In the genomic region with DNA sequence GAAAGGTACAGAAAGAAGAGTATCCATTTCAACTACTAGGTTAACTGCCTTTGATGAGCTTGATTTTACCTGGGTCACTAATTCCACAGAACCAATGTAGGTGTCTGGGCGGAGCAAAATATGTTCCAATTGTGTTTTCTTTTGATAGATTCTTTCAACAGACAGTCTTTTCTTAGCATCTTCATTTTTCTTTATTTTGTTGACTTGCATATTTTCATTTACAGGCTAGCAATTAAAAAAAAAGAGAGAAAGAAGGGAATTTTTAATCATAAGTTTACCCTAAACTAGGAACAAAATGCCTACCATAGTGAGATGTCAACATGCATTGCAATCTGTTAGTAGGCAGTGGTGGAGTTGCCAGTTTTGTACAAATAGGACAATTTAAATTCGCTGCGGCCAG, we compare ENCODE assay signal across 10 cellular contexts. TPM values are rescaled to one million over a fixed set of nuclear protein-coding genes. Genes with fewer than 3 reads are reported as not detected.
DNase-seq lines count a peak whose midpoint lies in the region; ATAC-seq, FAIRE-seq and TF ChIP-seq lines count a peak whose summit lies in the region.
"Had no signal": no experiment of that assay in that cellular context is flagged by ENCODE, and none has a peak within 500 bp of the region (broad histone marks: within the 10 kb centered on the region; RNA-seq: fewer than 3 reads in every experiment).

No MANE protein-coding gene starts in this region.

- no peak for TF ChIP-seq EP300 in K562 (IDR thresholded peaks at IDR 0.05; ENCODE audit: low read length)
- no peak for TF ChIP-seq EP300 in esophagus muscularis mucosa (IDR thresholded peaks at IDR 0.05)

- no peak for FAIRE-seq in K562 (lab: Jason Lieb, UNC)
- FAIRE-seq: GM12892 had no signal

- no peak for TF ChIP-seq POLR2A in K562 (conservative IDR thresholded peaks at IDR 0.05)
- no peak for TF ChIP-seq POLR2A in uterus (IDR thresholded peaks at IDR 0.05)
- TF ChIP-seq POLR2A in esophagus muscularis mucosa (IDR thresholded peaks at IDR 0.05; ENCODE audit: low read depth) = no peak

- peaks cover 7 to 15% of the 10 kb centered on the region in 2 experiments for H3K4me1 ChIP-seq in K562 (replicated peaks in 1 of 2; ENCODE audit: control insufficient read depth in 2 of 2, insufficient read depth in 2 of 2, low read length in 2 of 2)
- H3K4me1 ChIP-seq in uterus = peaks cover 0 to 4% of the 10 kb centered on the region in 2 donors
- H3K4me1 ChIP-seq in esophagus muscularis mucosa = peaks cover 12 to 35% (median 30%) of the 10 kb centered on the region in 4 donors

- H3K4me3 ChIP-seq in Jurkat, Clone E6-1 (ENCODE audit: low read length) = peak overlapping the region; percentile 97
- H3K4me3 ChIP-seq in K562 (peak overlapping the region; percentile 74), uterus (no peak overlapping the region), esophagus muscularis mucosa (no peak overlapping the region)

- H3K36me3 ChIP-seq in K562 (ENCODE audit: control insufficient read depth, insufficient read depth, low read length) (peaks cover 48% of the 10 kb centered on the region), uterus (no peaks in the 10 kb centered on the region), esophagus muscularis mucosa (no peaks in the 10 kb centered on the region)

- H3K36me3 Mint-ChIP-seq in CD4-positive, alpha-beta T cell (ENCODE audit: low read depth) = no peaks in the 10 kb centered on the region
- H3K36me3 Mint-ChIP-seq in mesothelial cell of epicardium = peaks cover 4% of the 10 kb centered on the region

- H3K4me2 ChIP-seq in K562 (ENCODE audit: insufficient read depth, low read length) = peak overlapping the region; percentile 88

- BruUV-seq in K562 (replicated peaks; lab: Mats Ljungman, UMichigan) = no TSS peak

- 3% methylated on average over 3 of the region's 3 CpGs for WGBS in K562 (ENCODE audit: insufficient coverage, low coverage, missing lambda C conversion rate)
- WGBS in esophagus muscularis mucosa = 41% methylated on average over 3 of the region's 3 CpGs

- H3K27me3 ChIP-seq in CD4-positive, alpha-beta T cell (ENCODE audit: control insufficient read depth, insufficient read depth, low read length) = no peaks in the 10 kb centered on the region
- H3K27me3 ChIP-seq in K562 (ENCODE audit: control insufficient read depth in 2 of 2, insufficient read depth in 2 of 2, low read length in 2 of 2) (no peaks in the 10 kb centered on the region), uterus (no peaks in the 10 kb centered on the region), esophagus muscularis mucosa (peaks cover 0 to 8% (median 0%) of the 10 kb centered on the region in 4 donors)

- no peaks in the 10 kb centered on the region for H4K20me1 ChIP-seq in K562 (replicated peaks; ENCODE audit: control insufficient read depth, insufficient read depth, low read length)

- H3K9me3 Mint-ChIP-seq in CD4-positive, alpha-beta T cell = no peaks in the 10 kb centered on the region
- H3K9me3 Mint-ChIP-seq in mesothelial cell of epicardium = no peaks in the 10 kb centered on the region

- no peak overlapping the region; the same call in 1 of the 2 replicates for H2AFZ ChIP-seq in K562 (ENCODE audit: low read depth, low read length)

- H3K4me3 Mint-ChIP-seq in CD4-positive, alpha-beta T cell = peak overlapping the region; percentile 87
- peak overlapping the region; percentile 99 for H3K4me3 Mint-ChIP-seq in mesothelial cell of epicardium

- no peak for TF ChIP-seq CTCF in CD4-positive, alpha-beta T cell (IDR thresholded peaks at IDR 0.05)
- TF ChIP-seq CTCF in K562 (IDR thresholded peaks at IDR 0.05 in 2 of 3, conservative IDR thresholded peaks at IDR 0.05 in 1 of 3; ENCODE audit: insufficient read depth in 2 of 3, low read depth in 1 of 3, low read length in 3 of 3) (no peak), mesothelial cell of epicardium (IDR thresholded peaks at IDR 0.05; ENCODE audit: unreplicated experiment) (no peak), uterus (IDR thresholded peaks at IDR 0.05) (no peak), esophagus muscularis mucosa (IDR thresholded peaks at IDR 0.05) (no peak)

- H3K9ac ChIP-seq in K562 (ENCODE audit: insufficient read depth in 1 of 2, low read depth in 2 of 2, low read length in 2 of 2) = peak overlapping the region; percentile 96 to 98

- no peak for TF ChIP-seq RAD21 in K562 (CRISPR knock-in tag; conservative IDR thresholded peaks at IDR 0.05 in 1 of 2, IDR thresholded peaks at IDR 0.05 in 1 of 2)

- no peak overlapping the region for H3K27ac Mint-ChIP-seq in CD4-positive, alpha-beta T cell
- H3K27ac Mint-ChIP-seq in mesothelial cell of epicardium = peak overlapping the region; percentile 59

- no peaks in the 10 kb centered on the region for H3K9me3 ChIP-seq in CD4-positive, alpha-beta T cell (ENCODE audit: control insufficient read depth, low read length)
- H3K9me3 ChIP-seq in K562 (replicated peaks; ENCODE audit: control insufficient read depth, insufficient read depth, low read depth, low read length) (no peaks in the 10 kb centered on the region), uterus (no peaks in the 10 kb centered on the region), esophagus muscularis mucosa (no peaks in the 10 kb centered on the region)

- DNase-seq in CD4-positive, alpha-beta T cell = no peak
- no peak for DNase-seq in Jurkat, Clone E6-1 (ENCODE audit: low read depth, low spot score)
- DNase-seq in K562 (ENCODE audit: extremely low read depth in 1 of 4, low spot score in 3 of 4) = no peak
- DNase-seq in mesothelial cell of epicardium (ENCODE audit: low spot score in 2 of 2, unreplicated experiment in 2 of 2) = no peak
- DNase-seq in uterus = no peak
- DNase-seq in amniotic stem cell (lab: John Stamatoyannopoulos, UW) = no peak
- no peak for DNase-seq in OCI-M1 (lab: John Stamatoyannopoulos, UW)
- no peak for DNase-seq in esophagus muscularis mucosa (ENCODE audit: extremely low spot score)
- DNase-seq: NCI-H2107 had no signal

- in situ Hi-C loops in K562 (cut with MboI) = no loop called here

- CTCF ChIA-PET in CD4-positive, alpha-beta T cell (lab: Charles Lee) = interaction anchor here (0.6 to 4.6 kb wide), 7 partner anchors 11 to 1254 kb away, joined by 3 to 38 read pairs (median 4); no protein-coding TSS in a partner anchor
- CTCF ChIA-PET in K562 (lab: Yijun Ruan, JAX; ENCODE audit: low intra/inter-chr PET ratio) = interaction anchor here (1.2 to 1.7 kb wide), 2 partner anchors 58 to 113 kb away, joined by 4 to 10 read pairs; no protein-coding TSS in a partner anchor

- H3K4me1 Mint-ChIP-seq in CD4-positive, alpha-beta T cell (ENCODE audit: low read depth) = peaks cover 28% of the 10 kb centered on the region
- peaks cover 17% of the 10 kb centered on the region for H3K4me1 Mint-ChIP-seq in mesothelial cell of epicardium

- no peaks in the 10 kb centered on the region for H3K9me1 ChIP-seq in K562 (ENCODE audit: control insufficient read depth, insufficient read depth, low read length)

- no peaks in the 10 kb centered on the region for H3K27me3 Mint-ChIP-seq in CD4-positive, alpha-beta T cell
- H3K27me3 Mint-ChIP-seq in mesothelial cell of epicardium (ENCODE audit: low read depth) = no peaks in the 10 kb centered on the region

- ATAC-seq in CD4-positive, alpha-beta T cell (ENCODE audit: poor library complexity) = no peak
- no peak for ATAC-seq in K562

- H3K27ac ChIP-seq in CD4-positive, alpha-beta T cell (ENCODE audit: low read depth, low read length) = no peak overlapping the region
- H3K27ac ChIP-seq in K562 (ENCODE audit: extremely low read depth, low read depth, low read length) = peak overlapping the region; percentile 92
- no peak overlapping the region for H3K27ac ChIP-seq in uterus
- H3K27ac ChIP-seq in esophagus muscularis mucosa (replicated peaks in 1 of 4) = no peak overlapping the region

- POLR2A ChIA-PET in CD4-positive, alpha-beta T cell (lab: Charles Lee) = interaction anchor here (1.8 to 3.2 kb wide), 6 partner anchors 10 to 138 kb away, joined by 13 to 36 read pairs (median 20); a partner anchor contains a TSS
- POLR2A ChIA-PET in K562 (lab: Yijun Ruan, JAX) = interaction anchor here (0.9 to 3.4 kb wide), 9 partner anchors 9 to 146 kb away, joined by 3 to 27 read pairs (median 11); a partner anchor contains a TSS

- H3K79me2 ChIP-seq in K562 (ENCODE audit: control insufficient read depth, insufficient read depth, low read length) = peaks cover 45% of the 10 kb centered on the region

- intact Hi-C loops in CD4-positive, alpha-beta T cell (cut with DNase I, micrococcal nuclease) = loop anchor here (2.0 to 10.0 kb wide), 5 partner anchors 52 to 214 kb away; a partner anchor contains a TSS
- intact Hi-C loops in K562 (cut with micrococcal nuclease) (loop anchor here (1.0 kb wide), 1 partner anchor 58 kb away; no protein-coding TSS in a partner anchor), uterus (cut with DNase I; ENCODE audit: low total_unique reads) (no loop called here), esophagus muscularis mucosa (cut with DNase I) (loop anchor here (10.0 kb wide), 1 partner anchor 112 kb away; a partner anchor contains a TSS)

RNA-seq across cellular contexts. Expression of a gene that starts 1.0 kb away (rescaled TPM):
- total RNA-seq in CD4-positive, alpha-beta T cell = 1 to 10 TPM; 3.6 to 3.8 TPM
- 231 TPM for polyA plus RNA-seq in Jurkat, Clone E6-1 (2012; ENCODE audit: insufficient read depth, insufficient read length)
- total RNA-seq in K562 (2011; cell fraction: chromatin; rRNA removed; ENCODE audit: low replicate concordance) = 65.1 and 280 TPM in 2 replicates
- total RNA-seq in K562 (2011; cell fraction: nucleolus; rRNA removed) = 39.0 and 56.5 TPM in 2 replicates
- total RNA-seq in K562 (2011; cell fraction: nucleoplasm; rRNA removed) = 105 and 126 TPM in 2 replicates
- total RNA-seq in K562 (2014; rRNA removed) = 131 and 133 TPM in 2 replicates
- total RNA-seq in K562 (2014; rRNA removed; fragmentation: Illumina TruSeq; extraction: Trizol) = 335 and 375 TPM in 2 replicates
- total RNA-seq in K562 (2015; rRNA removed; fragmentation: Illumina TruSeq; extraction: Trizol) = 257 and 281 TPM in 2 replicates
- total RNA-seq in K562 (2021) = 266 and 282 TPM in 2 replicates
- 150 and 347 TPM in 2 replicates for polyA plus RNA-seq in K562 (2011; rRNA removed)
- polyA plus RNA-seq in K562 (2011; cell fraction: cytosol; rRNA removed) = 39.7 and 72.0 TPM in 2 replicates
- 94.7 and 101 TPM in 2 replicates for polyA plus RNA-seq in K562 (2011; cell fraction: nucleus; rRNA removed)
- polyA plus RNA-seq in K562 (2012) = 250 and 293 TPM in 2 replicates
- polyA plus RNA-seq in K562 (2014; fragmentation: Illumina TruSeq; extraction: Trizol) = 204 and 233 TPM in 2 replicates
- 100 to 1,000 TPM; 175 to 259 TPM for polyA plus RNA-seq in K562 (2014; fragmentation: Nextera tagmentation; extraction: Ambion mirVana)
- 163 and 185 TPM in 2 replicates for polyA plus RNA-seq in K562 (2014; rRNA removed)
- polyA minus RNA-seq in K562 (2011; rRNA and poly(A)+ RNA removed) = 222 and 350 TPM in 2 replicates
- polyA minus RNA-seq in K562 (2011; cell fraction: cytosol; rRNA and poly(A)+ RNA removed) = 60.8 and 128 TPM in 2 replicates
- polyA minus RNA-seq in K562 (2011; cell fraction: nucleus; rRNA and poly(A)+ RNA removed) = 61.9 and 96.7 TPM in 2 replicates
- 79.4 to 91.0 TPM (median 85.3 TPM) in 3 replicates for total RNA-seq in mesothelial cell of epicardium
- 100 to 1,000 TPM in 1 of 4 donors, 1 to 10 TPM in 1, under 1 TPM in 1, not detected in 1; 0.26 to 145 (median 1.9) TPM for total RNA-seq in uterus
- 1 to 10 TPM in 1 of 4 donors, under 1 TPM in 3; under 0.01 to 1.4 (median 0.30) TPM for total RNA-seq in esophagus muscularis mucosa

RNA-seq across cellular contexts. Expression of a gene that starts 26.6 kb away (rescaled TPM):
- total RNA-seq in CD4-positive, alpha-beta T cell = 1 to 10 TPM; 2.5 to 2.6 TPM
- polyA plus RNA-seq in Jurkat, Clone E6-1 (2012; ENCODE audit: insufficient read depth, insufficient read length) = 9.5 TPM
- total RNA-seq in K562 (2011; cell fraction: chromatin; rRNA removed; ENCODE audit: low replicate concordance) = 53.3 and 148 TPM in 2 replicates
- total RNA-seq in K562 (2011; cell fraction: nucleolus; rRNA removed) = 159 and 208 TPM in 2 replicates
- 156 and 209 TPM in 2 replicates for total RNA-seq in K562 (2011; cell fraction: nucleoplasm; rRNA removed)
- total RNA-seq in K562 (2014; rRNA removed) (17.8 and 18.6 TPM in 2 replicates), K562 (2014; rRNA removed; fragmentation: Illumina TruSeq; extraction: Trizol) (18.1 and 18.3 TPM in 2 replicates), K562 (2015; rRNA removed; fragmentation: Illumina TruSeq; extraction: Trizol) (12.0 and 12.6 TPM in 2 replicates), K562 (2021) (87.6 and 99.8 TPM in 2 replicates), mesothelial cell of epicardium (106 to 111 TPM (median 108 TPM) in 3 replicates), uterus (1,000 to 10,000 TPM in 1 of 4 donors, 100 to 1,000 TPM in 3; 331 to 1,351 (median 418) TPM), esophagus muscularis mucosa (100 to 1,000 TPM; 258 to 444 (median 268) TPM)
- polyA plus RNA-seq in K562 (2011; rRNA removed) (47.2 and 98.1 TPM in 2 replicates), K562 (2014; fragmentation: Illumina TruSeq; extraction: Trizol) (46.6 and 64.4 TPM in 2 replicates), K562 (2014; fragmentation: Nextera tagmentation; extraction: Ambion mirVana) (10 to 100 TPM in 1 of 2 experiments, 1 to 10 TPM in 1; 8.8 to 10.8 TPM), K562 (2014; rRNA removed) (37.5 and 43.5 TPM in 2 replicates)
- 47.0 and 129 TPM in 2 replicates for polyA plus RNA-seq in K562 (2011; cell fraction: cytosol; rRNA removed)
- polyA plus RNA-seq in K562 (2011; cell fraction: nucleus; rRNA removed) = 23.9 and 76.5 TPM in 2 replicates
- 64.1 and 158 TPM in 2 replicates for polyA plus RNA-seq in K562 (2012)
- polyA minus RNA-seq in K562 (2011; rRNA and poly(A)+ RNA removed) = 39.8 and 98.7 TPM in 2 replicates
- 51.3 and 106 TPM in 2 replicates for polyA minus RNA-seq in K562 (2011; cell fraction: cytosol; rRNA and poly(A)+ RNA removed)
- polyA minus RNA-seq in K562 (2011; cell fraction: nucleus; rRNA and poly(A)+ RNA removed) = 11.2 and 17.0 TPM in 2 replicates

RNA-seq across cellular contexts. Expression of a gene that starts 52.1 kb away (rescaled TPM):
- not detected for total RNA-seq in CD4-positive, alpha-beta T cell
- not detected for polyA plus RNA-seq in Jurkat, Clone E6-1 (2012; ENCODE audit: insufficient read depth, insufficient read length)
- not detected in 2 replicates for total RNA-seq in K562 (2011; cell fraction: chromatin; rRNA removed; ENCODE audit: low replicate concordance)
- total RNA-seq in K562 (2011; cell fraction: nucleolus; rRNA removed) = 0.50 and 0.66 TPM in 2 replicates
- total RNA-seq in K562 (2011; cell fraction: nucleoplasm; rRNA removed) = not detected in 2 replicates
- total RNA-seq in K562 (2014; rRNA removed) (not detected in 2 replicates), K562 (2014; rRNA removed; fragmentation: Illumina TruSeq; extraction: Trizol) (not detected in 2 replicates), K562 (2015; rRNA removed; fragmentation: Illumina TruSeq; extraction: Trizol) (not detected in 2 replicates), K562 (2021) (0.38 TPM in 1 of 2 replicates, not detected in the other), mesothelial cell of epicardium (0.27 TPM in 1 of 3 replicates, not detected in the others), uterus (1 to 10 TPM in 1 of 4 donors, under 1 TPM in 1, not detected in 2; 0.83 to 3.8 TPM), esophagus muscularis mucosa (under 1 TPM in 2 of 4 donors, not detected in 2; 0.40 to 0.50 TPM)
- polyA plus RNA-seq in K562 (2011; rRNA removed) (not detected in 2 replicates), K562 (2014; fragmentation: Illumina TruSeq; extraction: Trizol) (not detected in 2 replicates), K562 (2014; fragmentation: Nextera tagmentation; extraction: Ambion mirVana) (not detected), K562 (2014; rRNA removed) (0.17 TPM in 1 of 2 replicates, not detected in the other)
- 0.24 TPM in 1 of 2 replicates, not detected in the other for polyA plus RNA-seq in K562 (2011; cell fraction: cytosol; rRNA removed)
- polyA plus RNA-seq in K562 (2011; cell fraction: nucleus; rRNA removed) = not detected in 2 replicates
- 0.46 and 2.9 TPM in 2 replicates for polyA plus RNA-seq in K562 (2012)
- not detected in 2 replicates for polyA minus RNA-seq in K562 (2011; rRNA and poly(A)+ RNA removed)
- polyA minus RNA-seq in K562 (2011; cell fraction: cytosol; rRNA and poly(A)+ RNA removed) = not detected in 2 replicates
- polyA minus RNA-seq in K562 (2011; cell fraction: nucleus; rRNA and poly(A)+ RNA removed) = 1.2 TPM in 1 of 2 replicates, not detected in the other

Comparison
In these comparisons a context has a peak if more than half of its experiments do, and no peak if none do; other contexts are left out.
1. H3K4me3 ChIP-seq: peak in Jurkat, Clone E6-1 (single experiment) and K562 (single experiment); none in uterus (0 of 2) and esophagus muscularis mucosa (0 of 4).